ENCODE assay signal across 24 cellular contexts in the genomic region with DNA sequence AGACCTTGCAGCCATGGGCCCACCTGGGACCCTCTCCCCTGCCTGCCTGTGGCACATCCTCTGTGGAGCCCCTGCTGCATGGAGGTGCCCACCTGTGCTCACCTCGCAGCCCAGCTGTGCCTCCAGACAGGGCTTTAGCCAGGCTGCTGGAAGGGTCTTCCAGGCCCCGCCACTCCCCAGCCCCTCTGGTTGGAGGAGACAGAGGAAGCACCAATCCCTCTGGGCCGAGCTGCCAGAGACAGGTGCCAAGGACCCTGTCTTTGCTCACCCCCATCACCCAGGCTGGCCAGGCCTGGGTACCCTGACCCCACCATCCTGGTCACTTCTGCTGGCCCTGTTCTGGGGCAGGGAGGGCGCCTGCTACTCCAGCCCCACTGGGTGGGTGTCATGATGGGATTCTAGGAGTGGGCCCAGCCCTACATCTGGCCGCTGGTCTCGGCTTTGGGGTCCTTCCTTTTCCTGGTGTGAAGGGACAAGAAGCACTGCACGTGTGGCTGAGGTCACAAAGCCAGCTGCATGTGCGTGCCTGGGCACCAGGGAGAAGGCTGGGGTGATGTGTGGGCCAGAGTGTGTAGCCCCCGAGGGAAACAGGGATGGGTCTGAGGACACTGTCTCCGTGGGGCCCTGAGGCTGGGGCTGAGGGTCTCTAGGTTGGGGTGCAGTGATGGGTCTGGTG. TPM values are rescaled to one million over a fixed set of nuclear protein-coding genes. Genes with fewer than 3 reads are reported as not detected.
DNase-seq lines count a peak whose midpoint lies in the region; ATAC-seq and TF ChIP-seq lines count a peak whose summit lies in the region.
"Had no signal": no experiment of that assay in that cellular context is flagged by ENCODE, and none has a peak within 500 bp of the region (broad histone marks: within the 10 kb centered on the region; RNA-seq: fewer than 3 reads in every experiment).

No MANE protein-coding gene starts in this region.

- H3K27ac ChIP-seq in psoas muscle (no peak overlapping the region), thyroid gland (no peak overlapping the region)
- H3K27ac ChIP-seq: A549, prostate gland had no signal

- H3K4me1 Mint-ChIP-seq in activated CD8-positive, alpha-beta T cell treated with anti-CD3 and anti-CD28 coated beads, Interleukin-2, amount 10 ng/mL, durations not matched to agents 7 days and 5 days (ENCODE audit: low read depth), result peaks cover 10% of the 10 kb centered on the region
- peaks cover 7% of the 10 kb centered on the region for H3K4me1 Mint-ChIP-seq in activated CD8-positive, alpha-beta T cell treated with anti-CD3 and anti-CD28 coated beads for 36 hours (ENCODE audit: low read depth)

- H3K9me3 ChIP-seq in psoas muscle, result no peaks in the 10 kb centered on the region
- no peaks in the 10 kb centered on the region for H3K9me3 ChIP-seq in thyroid gland
- H3K9me3 ChIP-seq: A549, BE2C, prostate gland had no signal

- peaks cover 0 to 18% (median 0%) of the 10 kb centered on the region in 3 donors for H3K27me3 ChIP-seq in psoas muscle (ENCODE audit: insufficient read depth in 3 of 3, low read length in 2 of 3)
- no peaks in the 10 kb centered on the region for H3K27me3 ChIP-seq in thyroid gland
- H3K27me3 ChIP-seq: BE2C had no signal

- ATAC-seq in activated CD8-positive, alpha-beta T cell treated with anti-CD3 and anti-CD28 coated beads, Interleukin-2, amount 10 ng/mL, durations not matched to agents 7 days and 5 days, result no peak
- ATAC-seq in activated CD8-positive, alpha-beta T cell treated with anti-CD3 and anti-CD28 coated beads for 36 hours, result no peak
- ATAC-seq in psoas muscle (no peak), HG03045 (IDR thresholded peaks at IDR 0.05; ENCODE audit: unreplicated experiment) (no peak)
- ATAC-seq: A549; naive thymus-derived CD8-positive, alpha-beta T cell had no signal

- DNase-seq in activated CD8-positive, alpha-beta T cell treated with anti-CD3 and anti-CD28 coated beads, Interleukin-2, amount 10 ng/mL, durations not matched to agents 7 days and 5 days, result peak; percentile 19
- no peak for DNase-seq in activated CD8-positive, alpha-beta T cell treated with anti-CD3 and anti-CD28 coated beads for 36 hours
- DNase-seq in GM13977 (ENCODE audit: low spot score), result peak; percentile 13
- DNase-seq in hepatic stellate cell (ENCODE audit: low spot score), result peak; percentile 5
- peak; percentile 3 to 25 for DNase-seq in psoas muscle
- no peak for DNase-seq in thyroid gland
- no peak for DNase-seq in NK-92 treated with Interleukin-12 subunit alpha and Interleukin-12 subunit beta, amount 100 ng/mL, for 24 hours (lab: John Stamatoyannopoulos, UW)
- DNase-seq: activated CD4-positive, alpha-beta T cell treated with anti-CD3 and anti-CD28 coated beads, Interleukin-2, amount 50 U/mL, for 1 hour; activated naive CD4-positive, alpha-beta T cell; amniotic stem cell; EL; hippocampal formation; islet precursor cell; NCI-H1436 treated with DMSO at 0.1 percent for 48 hours; NCI-H526; SHP77 had no signal

- H3K9me3 Mint-ChIP-seq in activated CD8-positive, alpha-beta T cell treated with anti-CD3 and anti-CD28 coated beads, Interleukin-2, amount 10 ng/mL, durations not matched to agents 7 days and 5 days (ENCODE audit: insufficient read depth), result no peaks in the 10 kb centered on the region
- no peaks in the 10 kb centered on the region for H3K9me3 Mint-ChIP-seq in activated CD8-positive, alpha-beta T cell treated with anti-CD3 and anti-CD28 coated beads for 36 hours
- H3K9me3 Mint-ChIP-seq: IgD-negative memory B cell; memory B cell; naive thymus-derived CD8-positive, alpha-beta T cell had no signal

- no peak for TF ChIP-seq POLR2A in thyroid gland (IDR thresholded peaks at IDR 0.05)

- in situ Hi-C loops in GM13977 (cut with MboI; ENCODE audit: low pct_unique_long_range_greater_than_20kb, low sequenced_read_pairs, unreplicated experiment), result no loop called here

- 82 to 86% (median 83%) methylated on average over 8 to 10 of the region's 10 CpGs for WGBS in psoas muscle, 3 donors
- WGBS in thyroid gland, 2 donors, result 84 to 88% methylated on average over 8 to 9 of the region's 10 CpGs

- TF ChIP-seq CTCF in activated CD8-positive, alpha-beta T cell treated with anti-CD3 and anti-CD28 coated beads for 36 hours (IDR thresholded peaks at IDR 0.05), result no peak
- TF ChIP-seq CTCF in GM13977 (IDR thresholded peaks at IDR 0.05; ENCODE audit: extremely low read depth, insufficient read depth, missing control alignments) (no peak), psoas muscle (IDR thresholded peaks at IDR 0.05) (no peak), thyroid gland (IDR thresholded peaks at IDR 0.05) (no peak)

- no peak overlapping the region for H3K27ac Mint-ChIP-seq in activated CD8-positive, alpha-beta T cell treated with anti-CD3 and anti-CD28 coated beads, Interleukin-2, amount 10 ng/mL, durations not matched to agents 7 days and 5 days
- H3K27ac Mint-ChIP-seq in activated CD8-positive, alpha-beta T cell treated with anti-CD3 and anti-CD28 coated beads for 36 hours, result no peak overlapping the region
- H3K27ac Mint-ChIP-seq: IgD-negative memory B cell, memory B cell had no signal

- CTCF ChIA-PET in activated CD8-positive, alpha-beta T cell treated with anti-CD3 and anti-CD28 coated beads, Interleukin-2, amount 10 ng/mL, durations not matched to agents 7 days and 5 days (lab: Charles Lee), result no interaction called here
- CTCF ChIA-PET in activated CD8-positive, alpha-beta T cell treated with anti-CD3 and anti-CD28 coated beads for 36 hours (lab: Charles Lee), result no interaction called here

- H3K4me3 ChIP-seq in psoas muscle (no peak overlapping the region), thyroid gland (replicated peaks in 1 of 3) (no peak overlapping the region)
- H3K4me3 ChIP-seq: A549, prostate gland had no signal

- H3K27me3 Mint-ChIP-seq in activated CD8-positive, alpha-beta T cell treated with anti-CD3 and anti-CD28 coated beads, Interleukin-2, amount 10 ng/mL, durations not matched to agents 7 days and 5 days (ENCODE audit: low read depth), result peaks cover 3% of the 10 kb centered on the region
- H3K27me3 Mint-ChIP-seq in activated CD8-positive, alpha-beta T cell treated with anti-CD3 and anti-CD28 coated beads for 36 hours, result peaks cover 3% of the 10 kb centered on the region

- H3K4me1 ChIP-seq in psoas muscle (peaks cover 3% of the 10 kb centered on the region), thyroid gland (peaks cover 8 to 13% of the 10 kb centered on the region in 2 donors)

- intact Hi-C loops in activated CD8-positive, alpha-beta T cell treated with anti-CD3 and anti-CD28 coated beads for 36 hours (cut with micrococcal nuclease), result no loop called here
- intact Hi-C loops in psoas muscle (cut with DNase I) (no loop called here), thyroid gland (cut with DNase I) (no loop called here)

- no peak overlapping the region for H3K4me3 Mint-ChIP-seq in activated CD8-positive, alpha-beta T cell treated with anti-CD3 and anti-CD28 coated beads, Interleukin-2, amount 10 ng/mL, durations not matched to agents 7 days and 5 days
- H3K4me3 Mint-ChIP-seq in activated CD8-positive, alpha-beta T cell treated with anti-CD3 and anti-CD28 coated beads for 36 hours, result no peak overlapping the region
- H3K4me3 Mint-ChIP-seq: IgD-negative memory B cell; memory B cell; naive thymus-derived CD8-positive, alpha-beta T cell had no signal

- H3K36me3 ChIP-seq in psoas muscle (ENCODE audit: insufficient read depth in 1 of 2, low read depth in 1 of 2) (no peaks in the 10 kb centered on the region), thyroid gland (no peaks in the 10 kb centered on the region)
- H3K36me3 ChIP-seq: BE2C, prostate gland had no signal

- H3K36me3 Mint-ChIP-seq in activated CD8-positive, alpha-beta T cell treated with anti-CD3 and anti-CD28 coated beads, Interleukin-2, amount 10 ng/mL, durations not matched to agents 7 days and 5 days (ENCODE audit: low read depth), result no peaks in the 10 kb centered on the region
- H3K36me3 Mint-ChIP-seq in activated CD8-positive, alpha-beta T cell treated with anti-CD3 and anti-CD28 coated beads for 36 hours (ENCODE audit: low read depth), result no peaks in the 10 kb centered on the region
- H3K36me3 Mint-ChIP-seq: IgD-negative memory B cell; memory B cell; naive thymus-derived CD8-positive, alpha-beta T cell had no signal

- POLR2A ChIA-PET in activated CD8-positive, alpha-beta T cell treated with anti-CD3 and anti-CD28 coated beads, Interleukin-2, amount 10 ng/mL, durations not matched to agents 7 days and 5 days (lab: Charles Lee), result no interaction called here
- POLR2A ChIA-PET in activated CD8-positive, alpha-beta T cell treated with anti-CD3 and anti-CD28 coated beads for 36 hours (lab: Charles Lee), result no interaction called here

RNA-seq across cellular contexts. Expression of gene NEU4, which starts 9.3 kb away (rescaled TPM):
- under 1 TPM; 0.31 to 0.45 TPM for total RNA-seq in activated CD8-positive, alpha-beta T cell treated with anti-CD3 and anti-CD28 coated beads, Interleukin-2, amount 10 ng/mL, durations not matched to agents 7 days and 5 days
- total RNA-seq in activated CD8-positive, alpha-beta T cell treated with anti-CD3 and anti-CD28 coated beads for 36 hours, result under 1 TPM; 0.38 to 0.54 TPM
- 10 to 100 TPM in 2 of 4 donors, 1 to 10 TPM in 1, under 1 TPM in 1; 0.44 to 18.0 (median 9.1) TPM for total RNA-seq in psoas muscle
- polyA plus RNA-seq in psoas muscle, result 10 to 100 TPM in 1 of 3 donors, 1 to 10 TPM in 1, under 1 TPM in 1; 0.73 to 54.6 (median 3.4) TPM
- 1 to 10 TPM in 2 of 4 donors, under 1 TPM in 1, not detected in 1; 0.78 to 5.7 (median 1.1) TPM for total RNA-seq in thyroid gland
- total RNA-seq: M059J; naive thymus-derived CD8-positive, alpha-beta T cell had no signal
- polyA plus RNA-seq: IgD-negative memory B cell; naive thymus-derived CD8-positive, alpha-beta T cell had no signal

RNA-seq across cellular contexts. Expression of gene GAL3ST2, which starts 23.0 kb away (rescaled TPM):
- total RNA-seq in activated CD8-positive, alpha-beta T cell treated with anti-CD3 and anti-CD28 coated beads, Interleukin-2, amount 10 ng/mL, durations not matched to agents 7 days and 5 days, result under 1 TPM; 0.34 TPM
- total RNA-seq in activated CD8-positive, alpha-beta T cell treated with anti-CD3 and anti-CD28 coated beads for 36 hours, result under 1 TPM; 0.89 to 0.95 TPM
- total RNA-seq in psoas muscle (under 1 TPM in 1 of 4 donors, not detected in 3; 0.16 TPM), thyroid gland (not detected)
- under 1 TPM in 1 of 3 donors, not detected in 2; 0.14 TPM for polyA plus RNA-seq in psoas muscle
- total RNA-seq: M059J; naive thymus-derived CD8-positive, alpha-beta T cell had no signal
- polyA plus RNA-seq: IgD-negative memory B cell; naive thymus-derived CD8-positive, alpha-beta T cell had no signal

RNA-seq across cellular contexts. Expression of gene PDCD1, which starts 59.0 kb away (rescaled TPM):
- total RNA-seq in activated CD8-positive, alpha-beta T cell treated with anti-CD3 and anti-CD28 coated beads, Interleukin-2, amount 10 ng/mL, durations not matched to agents 7 days and 5 days, result 1 to 10 TPM; 2.4 to 2.5 TPM
- 10 to 100 TPM; 19.4 to 20.3 TPM for total RNA-seq in activated CD8-positive, alpha-beta T cell treated with anti-CD3 and anti-CD28 coated beads for 36 hours
- total RNA-seq in psoas muscle (under 1 TPM in 2 of 4 donors, not detected in 2; 0.20 to 0.30 TPM), thyroid gland (1 to 10 TPM in 2 of 4 donors, under 1 TPM in 2; 0.49 to 2.3 (median 1.1) TPM)
- under 1 TPM; 0.03 to 0.06 (median 0.05) TPM for polyA plus RNA-seq in psoas muscle
- total RNA-seq: M059J had no signal
- polyA plus RNA-seq: A549 had no signal

Comparison
In these comparisons a context has a peak if more than half of its experiments do, and no peak if none do; other contexts are left out.
1. DNase-seq: peak in activated CD8-positive, alpha-beta T cell treated with anti-CD3 and anti-CD28 coated beads, Interleukin-2, amount 10 ng/mL, durations not matched to agents 7 days and 5 days (single experiment), GM13977 (single experiment), hepatic stellate cell (single experiment) and psoas muscle (2 of 2); none in activated CD8-positive, alpha-beta T cell treated with anti-CD3 and anti-CD28 coated beads for 36 hours (single experiment), thyroid gland (0 of 2) and NK-92 treated with Interleukin-12 subunit alpha and Interleukin-12 subunit beta, amount 100 ng/mL, for 24 hours (single experiment).
2. RNA of gene PDCD1, which starts 59.0 kb away (total RNA-seq): 19.4 to 20.3 TPM in activated CD8-positive, alpha-beta T cell treated with anti-CD3 and anti-CD28 coated beads for 36 hours; 2.4 to 2.5 TPM in activated CD8-positive, alpha-beta T cell treated with anti-CD3 and anti-CD28 coated beads, Interleukin-2, amount 10 ng/mL, durations not matched to agents 7 days and 5 days, 0.49 to 2.3 TPM in thyroid gland and 0.20 to 0.30 TPM in psoas muscle; every median in the first group is over 4 times any median in the second.